8 cellular contexts compared by ENCODE assay signal in genomic region chr13:30847697-30848307, GRCh38. TPM values are rescaled to one million over a fixed set of nuclear protein-coding genes. Genes with fewer than 3 reads are reported as not detected.
DNase-seq lines count a peak whose midpoint lies in the region; ATAC-seq lines count a peak whose summit lies in the region.

No MANE protein-coding gene starts in this region.

- peaks cover 0 to 4% (median 0%) of the 10 kb centered on the region in 3 donors for H3K36me3 Mint-ChIP-seq in CD8-positive, alpha-beta memory T cell

- H4K12ac ChIP-seq in trophoblast cell (ENCODE audit: low read depth, low read length), result no peak overlapping the region

- no peak overlapping the region for H2BK5ac ChIP-seq in trophoblast cell (ENCODE audit: low read depth, low read length, poor library complexity)

- H3K4me1 Mint-ChIP-seq in CD8-positive, alpha-beta memory T cell, result peaks cover 13 to 18% (median 14%) of the 10 kb centered on the region in 3 donors

- H3K23ac ChIP-seq in trophoblast cell (ENCODE audit: low read length), result no peak overlapping the region

- H3K18ac ChIP-seq in trophoblast cell (ENCODE audit: low read length), result no peak overlapping the region

- peak overlapping the region; percentile 32 for H4K91ac ChIP-seq in trophoblast cell (ENCODE audit: low read depth, low read length)

- H3K36me3 ChIP-seq in CD8-positive, alpha-beta memory T cell (ENCODE audit: insufficient read depth, low read length), result no peaks in the 10 kb centered on the region
- H3K36me3 ChIP-seq in MG63 (no peaks in the 10 kb centered on the region), trophoblast cell (ENCODE audit: control insufficient read depth in 1 of 2, insufficient read depth in 2 of 2, low read length in 2 of 2) (no peaks in the 10 kb centered on the region)

- peak overlapping the region in 4 of 7 donors; percentile 8 to 33 (median 20) for H3K4me3 Mint-ChIP-seq in CD8-positive, alpha-beta memory T cell

- CTCF ChIA-PET in CD8-positive, alpha-beta memory T cell (lab: Charles Lee), result interaction anchor here (0.7 kb wide), 1 partner anchor 17 kb away, joined by 4 read pairs; no protein-coding TSS in a partner anchor

- no peaks in the 10 kb centered on the region for H3K9me3 Mint-ChIP-seq in CD8-positive, alpha-beta memory T cell

- H3K4me2 ChIP-seq in trophoblast cell (ENCODE audit: low read length), result no peak overlapping the region

- H3K27ac Mint-ChIP-seq in CD8-positive, alpha-beta memory T cell, result peak overlapping the region in 6 of 8 donors; percentile 2 to 87 (median 65)

- no peak overlapping the region for H4K8ac ChIP-seq in trophoblast cell (ENCODE audit: low read depth, low read length)

- H3K27me3 ChIP-seq in CD8-positive, alpha-beta memory T cell (ENCODE audit: insufficient read depth, low read length, poor library complexity, severe bottlenecking), result no peaks in the 10 kb centered on the region
- H3K27me3 ChIP-seq in MG63 (no peaks in the 10 kb centered on the region), trophoblast cell (ENCODE audit: insufficient read depth, low read length) (no peaks in the 10 kb centered on the region)

- H2BK12ac ChIP-seq in trophoblast cell (ENCODE audit: low read length), result peak overlapping the region; percentile 52

- DNase-seq in CD8-positive, alpha-beta memory T cell, result no peak
- DNase-seq in MG63, result peak; percentile 86
- DNase-seq in dedifferentiated amniotic fluid mesenchymal stem cell (ENCODE audit: extremely low spot score), result peak; percentile 91
- DNase-seq in trophoblast cell, result no peak
- no peak for DNase-seq in NCI-H526 treated with DMSO at 0.1 percent for 48 hours (lab: John Stamatoyannopoulos, UW)
- DNase-seq in ecto neural progenitor cell (ENCODE audit: low spot score), result no peak

- peak overlapping the region; percentile 16 for H3K14ac ChIP-seq in trophoblast cell (ENCODE audit: low read length)

- H3K27ac ChIP-seq in CD8-positive, alpha-beta memory T cell (ENCODE audit: low read depth, low read length), result no peak overlapping the region
- peak overlapping the region; percentile 44 for H3K27ac ChIP-seq in trophoblast cell (ENCODE audit: low read depth, low read length)

- no peak overlapping the region for H2AK5ac ChIP-seq in trophoblast cell (ENCODE audit: low read length)

- H2AFZ ChIP-seq in trophoblast cell (ENCODE audit: insufficient read depth, low read length, poor library complexity), result no peak overlapping the region

- no peak overlapping the region for H3K4ac ChIP-seq in trophoblast cell (ENCODE audit: low read depth, low read length)

- no peak overlapping the region for H3K9ac ChIP-seq in trophoblast cell (ENCODE audit: low read length)

- H3K79me2 ChIP-seq in trophoblast cell (ENCODE audit: control insufficient read depth, insufficient read depth, low read length, poor library complexity), result no peaks in the 10 kb centered on the region

- no CpG with 5 or more reads among the region's 11 CpGs for WGBS in trophoblast cell (ENCODE audit: extremely low coverage, insufficient coverage, insufficient read length)

- H3K27me3 Mint-ChIP-seq in CD8-positive, alpha-beta memory T cell, result peaks cover 0 to 10% of the 10 kb centered on the region in 2 donors

- H3K9me3 ChIP-seq in CD8-positive, alpha-beta memory T cell (ENCODE audit: low read length), result no peaks in the 10 kb centered on the region
- H3K9me3 ChIP-seq in MG63 (no peaks in the 10 kb centered on the region), trophoblast cell (ENCODE audit: insufficient read depth, low read depth, low read length) (peaks cover 18% of the 10 kb centered on the region)

- H3K4me3 ChIP-seq in CD8-positive, alpha-beta memory T cell (ENCODE audit: low read length), result no peak overlapping the region
- H3K4me3 ChIP-seq in MG63 (no peak overlapping the region), trophoblast cell (ENCODE audit: low read depth, low read length) (no peak overlapping the region)

- POLR2A ChIA-PET in CD8-positive, alpha-beta memory T cell (lab: Charles Lee), result interaction anchor here (0.6 kb wide), 1 partner anchor 126 kb away, joined by 6 read pairs; no protein-coding TSS in a partner anchor

- H3K79me1 ChIP-seq in trophoblast cell (ENCODE audit: low read length), result no peaks in the 10 kb centered on the region

- ATAC-seq in GM19452 (IDR thresholded peaks at IDR 0.05; ENCODE audit: unreplicated experiment) (no peak), HG02759 (IDR thresholded peaks at IDR 0.05; ENCODE audit: unreplicated experiment) (no peak)

- H3K4me1 ChIP-seq in CD8-positive, alpha-beta memory T cell (ENCODE audit: insufficient read depth, low read length), result no peaks in the 10 kb centered on the region
- peaks cover 0 to 7% of the 10 kb centered on the region in 2 experiments for H3K4me1 ChIP-seq in trophoblast cell (ENCODE audit: control insufficient read depth in 1 of 2, insufficient read depth in 2 of 2, low read length in 2 of 2)

- H2BK120ac ChIP-seq in trophoblast cell (ENCODE audit: insufficient read depth, low read length, poor library complexity), result no peak overlapping the region

RNA-seq across cellular contexts. Expression of gene MEDAG, which starts 58.3 kb away (rescaled TPM):
- total RNA-seq in CD8-positive, alpha-beta memory T cell, result not detected
- not detected for polyA plus RNA-seq in CD8-positive, alpha-beta memory T cell
- 1.1 and 5.7 TPM in 2 replicates for total RNA-seq in MG63 (2014; rRNA removed; shearing (Covaris generic); ENCODE audit: low replicate concordance)
- 0.58 and 0.63 TPM in 2 replicates for polyA plus RNA-seq in trophoblast cell (2013)

Comparison
In these comparisons a context has a peak if more than half of its experiments do, and no peak if none do; other contexts are left out.
1. DNase-seq: peak in MG63 (single experiment) and dedifferentiated amniotic fluid mesenchymal stem cell (single experiment); none in CD8-positive, alpha-beta memory T cell (0 of 5), trophoblast cell (0 of 2), NCI-H526 treated with DMSO at 0.1 percent for 48 hours (single experiment) and ecto neural progenitor cell (single experiment).